Comparison of ENCODE assay signal across 10 cellular contexts in the genomic region with DNA sequence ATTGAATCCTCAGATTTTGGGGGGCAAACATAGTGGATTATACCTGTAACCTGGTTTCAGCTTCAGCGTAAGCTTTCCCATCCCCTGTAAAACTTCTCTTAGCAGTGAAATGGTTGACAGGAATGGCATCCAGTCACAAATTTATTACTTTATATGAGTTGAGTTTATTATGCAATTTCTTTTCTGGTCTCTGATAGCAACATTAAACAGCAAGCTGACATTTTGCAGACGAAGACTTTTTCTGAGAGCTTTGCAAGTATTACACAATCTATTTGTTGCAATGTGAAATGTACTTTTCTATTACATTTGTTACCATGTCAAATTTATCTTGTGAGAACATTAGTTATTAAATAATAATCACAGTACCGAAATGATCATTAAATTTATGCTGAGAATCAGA.
DNase-seq lines count a peak whose midpoint lies in the region; ATAC-seq, FAIRE-seq and TF ChIP-seq lines count a peak whose summit lies in the region.
"Had no signal": no experiment of that assay in that cellular context is flagged by ENCODE, and none has a peak within 500 bp of the region (broad histone marks: within the 10 kb centered on the region; RNA-seq: fewer than 3 reads in every experiment).

No MANE protein-coding gene starts in this region.

- H3K9me3 ChIP-seq in A549 (peaks cover 7% of the 10 kb centered on the region; the same call in 1 of the 3 replicates), HEK293 (ENCODE audit: control insufficient read depth, insufficient read depth, low read depth, low read length) (no peaks in the 10 kb centered on the region; the same call in 1 of the 2 replicates)

- H3K4me1 ChIP-seq in A549 (0 out of 3 replicates have a peak, but pooled peaks cover 4% of the 10 kb centered on the region), HEK293 (ENCODE audit: control insufficient read depth, insufficient read depth, low read length) (peaks cover 3% of the 10 kb centered on the region; the same call in 1 of the 2 replicates)

- H3K4me2 ChIP-seq in A549: peak overlapping the region; percentile 71

- peak; percentile 39 for FAIRE-seq in A549 (lab: Jason Lieb, UNC)
- FAIRE-seq: urothelium cell line had no signal

- H3K36me3 ChIP-seq in HEK293 (ENCODE audit: control insufficient read depth in 2 of 2, insufficient read depth in 1 of 2, low read length in 2 of 2): no peaks in the 10 kb centered on the region; a peak in 1 of 3 replicates

- peak overlapping the region in 2 of 5 experiments; percentile 44 to 97 for H3K27ac Mint-ChIP-seq in brain
- no peak overlapping the region for H3K27ac Mint-ChIP-seq in memory B cell

- H3K27me3 Mint-ChIP-seq in brain: peaks cover 13% of the 10 kb centered on the region
- no peaks in the 10 kb centered on the region for H3K27me3 Mint-ChIP-seq in memory B cell

- no peak for TF ChIP-seq EP300 in A549 (IDR thresholded peaks at IDR 0.05)

- POLR2A ChIA-PET in A549 (lab: Yijun Ruan, JAX): interaction anchor here (1.5 kb wide), 1 partner anchor 61 kb away, joined by 5 read pairs; a partner anchor contains a TSS
- POLR2A ChIA-PET in HEK293 (lab: Yijun Ruan, JAX): no interaction called here

- H3K36me3 Mint-ChIP-seq in brain (peaks cover 37% of the 10 kb centered on the region), memory B cell (peaks cover 11% of the 10 kb centered on the region)

- ATAC-seq in A549: no peak
- no peak for ATAC-seq in memory B cell (ENCODE audit: low read depth)
- no peak for ATAC-seq in GM21737 (IDR thresholded peaks at IDR 0.05; ENCODE audit: unreplicated experiment)

- H3K4me3 ChIP-seq in A549 (peak overlapping the region; percentile 95), HEK293 (ENCODE audit: low read depth, low read length) (peak overlapping the region; percentile 55)

- WGBS in A549 (ENCODE audit: missing lambda C conversion rate): 73% methylated on average over 3 of the region's 3 CpGs

- CTCF ChIA-PET in A549 (lab: Yijun Ruan, JAX) (no interaction called here), HEK293 (lab: Yijun Ruan, JAX) (interaction anchor here (0.7 kb wide), 5 partner anchors 20 to 414 kb away, joined by 3 to 5 read pairs (median 3); no protein-coding TSS in a partner anchor)

- H3K27ac ChIP-seq in A549 (no peak overlapping the region), HEK293 (ENCODE audit: extremely low read depth, low read depth, low read length) (no peak overlapping the region)

- no peak for TF ChIP-seq RAD21 in A549 (conservative IDR thresholded peaks at IDR 0.05 in 1 of 2, IDR thresholded peaks at IDR 0.05 in 1 of 2)

- TF ChIP-seq CTCF in A549 (IDR thresholded peaks at IDR 0.05) (no peak), HEK293 (tag by site-specific recombination; IDR thresholded peaks at IDR 0.05) (no peak), brain (conservative IDR thresholded peaks at IDR 0.05) (no peak)

- H3K9me3 Mint-ChIP-seq in brain: peaks cover 0 to 4% (median 3%) of the 10 kb centered on the region in 5 experiments
- H3K9me3 Mint-ChIP-seq in memory B cell: no peaks in the 10 kb centered on the region

- H3K4me1 Mint-ChIP-seq in brain (peaks cover 19% of the 10 kb centered on the region), memory B cell (peaks cover 15% of the 10 kb centered on the region)

- no peak for TF ChIP-seq POLR2A in A549 (IDR thresholded peaks at IDR 0.05; ENCODE audit: low read length)

- H3K4me3 Mint-ChIP-seq in brain (peak overlapping the region; percentile 92 to 98 (median 95)), memory B cell (peak overlapping the region; percentile 21)

- no peak for DNase-seq in A549 (ENCODE audit: low read depth in 1 of 2, low spot score in 1 of 2)
- DNase-seq in memory B cell (ENCODE audit: low spot score in 2 of 2): no peak
- no peak for DNase-seq in COLO829 (ENCODE audit: low spot score)
- no peak for DNase-seq in kidney tubule cell (ENCODE audit: low spot score)
- DNase-seq in NCI-H510A treated with DMSO at 0.1 percent for 48 hours (lab: John Stamatoyannopoulos, UW): no peak
- DNase-seq: Kasumi-1 had no signal

TF ChIP-seq in A549, 52 proteins besides CTCF, POLR2A, EP300 and RAD21:
- TF ChIP-seq, protein P1, sequence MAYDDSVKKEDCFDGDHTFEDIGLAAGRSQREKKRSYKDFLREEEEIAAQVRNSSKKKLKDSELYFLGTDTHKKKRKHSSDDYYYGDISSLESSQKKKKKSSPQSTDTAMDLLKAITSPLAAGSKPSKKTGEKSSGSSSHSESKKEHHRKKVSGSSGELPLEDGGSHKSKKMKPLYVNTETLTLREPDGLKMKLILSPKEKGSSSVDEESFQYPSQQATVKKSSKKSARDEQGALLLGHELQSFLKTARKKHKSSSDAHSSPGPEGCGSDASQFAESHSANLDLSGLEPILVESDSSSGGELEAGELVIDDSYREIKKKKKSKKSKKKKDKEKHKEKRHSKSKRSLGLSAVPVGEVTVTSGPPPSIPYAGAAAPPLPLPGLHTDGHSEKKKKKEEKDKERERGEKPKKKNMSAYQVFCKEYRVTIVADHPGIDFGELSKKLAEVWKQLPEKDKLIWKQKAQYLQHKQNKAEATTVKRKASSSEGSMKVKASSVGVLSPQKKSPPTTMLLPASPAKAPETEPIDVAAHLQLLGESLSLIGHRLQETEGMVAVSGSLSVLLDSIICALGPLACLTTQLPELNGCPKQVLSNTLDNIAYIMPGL (CRISPR knock-in tag; IDR thresholded peaks at IDR 0.05; ENCODE audit: borderline replicate concordance): no peak
- no peak for TF ChIP-seq EHF (CRISPR knock-in tag; IDR thresholded peaks at IDR 0.05)

TF ChIP-seq in HEK293, 187 proteins besides CTCF, POLR2A, EP300 and RAD21 (continues in another document):
- TF ChIP-seq KLF7 (tag by site-specific recombination; IDR thresholded peaks at IDR 0.05; ENCODE audit: borderline replicate concordance): no peak
- TF ChIP-seq ZNF19 (tag by site-specific recombination; IDR thresholded peaks at IDR 0.05; ENCODE audit: low read depth): no peak
- no peak for TF ChIP-seq ZNF157 (tag by site-specific recombination; IDR thresholded peaks at IDR 0.05)
- TF ChIP-seq KLF9 (tag by site-specific recombination; IDR thresholded peaks at IDR 0.05; ENCODE audit: low read depth): no peak
- TF ChIP-seq ZNF544 (tag by site-specific recombination; IDR thresholded peaks at IDR 0.05): no peak
- TF ChIP-seq, protein P2, sequence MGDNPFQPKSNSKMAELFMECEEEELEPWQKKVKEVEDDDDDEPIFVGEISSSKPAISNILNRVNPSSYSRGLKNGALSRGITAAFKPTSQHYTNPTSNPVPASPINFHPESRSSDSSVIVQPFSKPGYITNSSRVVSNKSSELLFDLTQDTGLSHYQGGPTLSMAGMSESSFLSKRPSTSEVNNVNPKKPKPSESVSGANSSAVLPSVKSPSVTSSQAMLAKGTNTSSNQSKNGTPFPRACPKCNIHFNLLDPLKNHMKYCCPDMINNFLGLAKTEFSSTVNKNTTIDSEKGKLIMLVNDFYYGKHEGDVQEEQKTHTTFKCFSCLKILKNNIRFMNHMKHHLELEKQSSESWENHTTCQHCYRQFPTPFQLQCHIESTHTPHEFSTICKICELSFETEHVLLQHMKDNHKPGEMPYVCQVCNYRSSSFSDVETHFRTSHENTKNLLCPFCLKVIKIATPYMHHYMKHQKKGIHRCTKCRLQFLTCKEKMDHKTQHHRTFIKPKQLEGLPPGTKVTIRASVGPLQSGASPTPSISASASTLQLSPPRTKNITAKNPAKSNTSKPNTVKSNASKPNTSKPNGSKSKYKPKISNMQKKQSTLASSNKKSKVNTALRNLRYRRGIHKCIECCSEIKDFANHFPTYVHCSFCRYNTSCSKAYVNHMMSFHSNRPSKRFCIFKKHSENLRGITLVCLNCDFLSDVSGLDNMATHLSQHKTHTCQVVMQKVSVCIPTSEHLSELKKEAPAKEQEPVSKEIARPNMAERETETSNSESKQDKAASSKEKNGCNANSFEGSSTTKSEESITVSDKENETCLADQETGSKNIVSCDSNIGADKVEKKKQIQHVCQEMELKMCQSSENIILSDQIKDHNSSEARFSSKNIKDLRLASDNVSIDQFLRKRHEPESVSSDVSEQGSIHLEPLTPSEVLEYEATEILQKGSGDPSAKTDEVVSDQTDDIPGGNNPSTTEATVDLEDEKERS (tag by site-specific recombination; IDR thresholded peaks at IDR 0.05): no peak
- TF ChIP-seq, protein P3, sequence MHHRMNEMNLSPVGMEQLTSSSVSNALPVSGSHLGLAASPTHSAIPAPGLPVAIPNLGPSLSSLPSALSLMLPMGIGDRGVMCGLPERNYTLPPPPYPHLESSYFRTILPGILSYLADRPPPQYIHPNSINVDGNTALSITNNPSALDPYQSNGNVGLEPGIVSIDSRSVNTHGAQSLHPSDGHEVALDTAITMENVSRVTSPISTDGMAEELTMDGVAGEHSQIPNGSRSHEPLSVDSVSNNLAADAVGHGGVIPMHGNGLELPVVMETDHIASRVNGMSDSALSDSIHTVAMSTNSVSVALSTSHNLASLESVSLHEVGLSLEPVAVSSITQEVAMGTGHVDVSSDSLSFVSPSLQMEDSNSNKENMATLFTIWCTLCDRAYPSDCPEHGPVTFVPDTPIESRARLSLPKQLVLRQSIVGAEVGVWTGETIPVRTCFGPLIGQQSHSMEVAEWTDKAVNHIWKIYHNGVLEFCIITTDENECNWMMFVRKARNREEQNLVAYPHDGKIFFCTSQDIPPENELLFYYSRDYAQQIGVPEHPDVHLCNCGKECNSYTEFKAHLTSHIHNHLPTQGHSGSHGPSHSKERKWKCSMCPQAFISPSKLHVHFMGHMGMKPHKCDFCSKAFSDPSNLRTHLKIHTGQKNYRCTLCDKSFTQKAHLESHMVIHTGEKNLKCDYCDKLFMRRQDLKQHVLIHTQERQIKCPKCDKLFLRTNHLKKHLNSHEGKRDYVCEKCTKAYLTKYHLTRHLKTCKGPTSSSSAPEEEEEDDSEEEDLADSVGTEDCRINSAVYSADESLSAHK (tag by site-specific recombination; IDR thresholded peaks at IDR 0.05): no peak
- TF ChIP-seq ZBTB8A (tag by site-specific recombination; IDR thresholded peaks at IDR 0.05): no peak
- TF ChIP-seq YY2 (tag by site-specific recombination; IDR thresholded peaks at IDR 0.05): no peak
- TF ChIP-seq ZNF350 (tag by site-specific recombination; IDR thresholded peaks at IDR 0.05): no peak
